ENCODE assay signal across 1 cellular context in genomic region chr16:89200124-89200849, GRCh38.
TF ChIP-seq lines count a peak whose summit lies in the region.

SLC22A31 (minus strand) TSS chr16:89200537; CDS start chr16:89200501, 36 bp downstream.

TF ChIP-seq in HepG2, 621 proteins besides CTCF, POLR2A, EP300 and RAD21 (continues in another document):
- peak; percentile 4; the same call in 1 of the 2 replicates for TF ChIP-seq SOX13 (IDR thresholded peaks at IDR 0.05)
- peak in 1 of 2 experiments; percentile 51; a peak in 2 of 4 replicates for TF ChIP-seq SOX13 (CRISPR knock-in tag; conservative IDR thresholded peaks at IDR 0.05 in 1 of 2, IDR thresholded peaks at IDR 0.05 in 1 of 2)
- TF ChIP-seq ZBTB20 (CRISPR knock-in tag; IDR thresholded peaks at IDR 0.05; ENCODE audit: borderline replicate concordance, low read depth) = no peak; the same call in 1 of the 2 replicates
- peak; percentile 74 for TF ChIP-seq ZNF503 (CRISPR knock-in tag; IDR thresholded peaks at IDR 0.05)
- no peak for TF ChIP-seq ZNF20 (CRISPR knock-in tag; IDR thresholded peaks at IDR 0.05)
- TF ChIP-seq AGO1 (IDR thresholded peaks at IDR 0.05; ENCODE audit: low read depth, low read length, poor library complexity, severe bottlenecking) = peak; percentile 40
- TF ChIP-seq ZNF136 (CRISPR knock-in tag; IDR thresholded peaks at IDR 0.05; ENCODE audit: low read depth) = no peak
- peak; percentile 58; the same call in 1 of the 2 replicates for TF ChIP-seq RBFOX2 (IDR thresholded peaks at IDR 0.05; ENCODE audit: low read depth, low read length)
- TF ChIP-seq ZBTB26 (CRISPR knock-in tag; IDR thresholded peaks at IDR 0.05; ENCODE audit: borderline replicate concordance) = no peak
- TF ChIP-seq SMAD3 (CRISPR knock-in tag; IDR thresholded peaks at IDR 0.05) = no peak
- no peak for TF ChIP-seq ZNF143 (CRISPR knock-in tag; IDR thresholded peaks at IDR 0.05)
- peak; percentile 73; the same call in 1 of the 2 replicates for TF ChIP-seq ZFX (CRISPR knock-in tag; IDR thresholded peaks at IDR 0.05; ENCODE audit: low read depth)
- TF ChIP-seq KDM4B (CRISPR knock-in tag; IDR thresholded peaks at IDR 0.05) = no peak; the same call in 1 of the 2 replicates
- TF ChIP-seq PRDM10 (CRISPR knock-in tag; IDR thresholded peaks at IDR 0.05; ENCODE audit: low read depth) = no peak; the same call in 1 of the 2 replicates
- TF ChIP-seq ZNF550 (CRISPR knock-in tag; IDR thresholded peaks at IDR 0.05; ENCODE audit: borderline replicate concordance) = no peak
- TF ChIP-seq BCL3 (CRISPR knock-in tag; IDR thresholded peaks at IDR 0.05) = 0 out of 2 replicates have a peak, but pooled peaks have one; percentile 26
- no peak for TF ChIP-seq ZBTB40 (IDR thresholded peaks at IDR 0.05)
- peak; percentile 34; the same call in 1 of the 2 replicates for TF ChIP-seq ZBTB40 (CRISPR knock-in tag; IDR thresholded peaks at IDR 0.05)
- no peak for TF ChIP-seq MBNL3 (CRISPR knock-in tag; conservative IDR thresholded peaks at IDR 0.05)
- TF ChIP-seq RFXAP (CRISPR knock-in tag; IDR thresholded peaks at IDR 0.05; ENCODE audit: borderline replicate concordance) = 0 out of 2 replicates have a peak, but pooled peaks have one; percentile 14
- TF ChIP-seq ZNF567 (CRISPR knock-in tag; IDR thresholded peaks at IDR 0.05; ENCODE audit: borderline replicate concordance) = 0 out of 2 replicates have a peak, but pooled peaks have one; percentile 77
- peak; percentile 60; the same call in 1 of the 2 replicates for TF ChIP-seq THAP9 (CRISPR knock-in tag; IDR thresholded peaks at IDR 0.05; ENCODE audit: borderline replicate concordance)
- no peak for TF ChIP-seq ZNF180 (CRISPR knock-in tag; IDR thresholded peaks at IDR 0.05; ENCODE audit: borderline replicate concordance, low read depth)
- peak; percentile 72 for TF ChIP-seq ZNF501 (CRISPR knock-in tag; IDR thresholded peaks at IDR 0.05)
- no peak for TF ChIP-seq GRHL1 (CRISPR knock-in tag; conservative IDR thresholded peaks at IDR 0.05)
- TF ChIP-seq ZMYM3 (CRISPR knock-in tag; IDR thresholded peaks at IDR 0.05) = peak; percentile 10; the same call in 1 of the 2 replicates
- no peak for TF ChIP-seq ATF1 (CRISPR knock-in tag; IDR thresholded peaks at IDR 0.05)
- TF ChIP-seq ATF7-NPFF (CRISPR knock-in tag; IDR thresholded peaks at IDR 0.05; ENCODE audit: low read depth) = peak; percentile 46; the same call in 1 of the 2 replicates
- TF ChIP-seq KLF15 (CRISPR knock-in tag; IDR thresholded peaks at IDR 0.05; ENCODE audit: borderline replicate concordance) = peak; percentile 76; the same call in 1 of the 2 replicates
- no peak for TF ChIP-seq XRCC5 (optimal IDR thresholded peaks at IDR 0.05; ENCODE audit: low read length)
- peak; percentile 80 for TF ChIP-seq PITX1 (CRISPR knock-in tag; IDR thresholded peaks at IDR 0.05)
- TF ChIP-seq DR1 (CRISPR knock-in tag; IDR thresholded peaks at IDR 0.05) = 0 out of 2 replicates have a peak, but pooled peaks have one; percentile 57
- TF ChIP-seq REXO4 (CRISPR knock-in tag; IDR thresholded peaks at IDR 0.05; ENCODE audit: borderline replicate concordance) = no peak
